ENCODE assay signal across 8 cellular contexts in the genomic region with DNA sequence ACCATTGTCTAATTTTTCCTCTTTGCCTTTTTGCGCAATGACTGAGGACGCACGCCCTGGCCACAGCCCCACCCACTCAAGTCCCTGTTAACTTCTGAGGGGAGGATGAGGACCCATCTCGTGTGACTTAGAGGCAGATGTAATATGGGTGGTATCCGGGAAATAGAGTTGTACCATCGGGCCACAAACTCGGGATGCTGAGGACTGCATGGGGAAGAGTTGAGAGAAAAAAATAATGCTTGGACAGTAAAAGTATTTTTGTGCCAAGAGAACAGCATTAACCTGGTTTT. TPM values are rescaled to one million over a fixed set of nuclear protein-coding genes. Genes with fewer than 3 reads are reported as not detected.
DNase-seq lines count a peak whose midpoint lies in the region; ATAC-seq, FAIRE-seq and TF ChIP-seq lines count a peak whose summit lies in the region.

No MANE protein-coding gene starts in this region.

- H3K4me3 Mint-ChIP-seq in natural killer cell treated with Interleukin-12 subunit alpha and Interleukin-12 subunit beta and Interleukin-15 and Interleukin-18, amount 100 ng/mL, for 72 hours: peak overlapping the region; percentile 90

- no peaks in the 10 kb centered on the region for H3K27me3 ChIP-seq in bronchial epithelial cell (ENCODE audit: control insufficient read depth, insufficient read depth, low read length)

- ATAC-seq in HG03571 (IDR thresholded peaks at IDR 0.05; ENCODE audit: unreplicated experiment) (peak; percentile 16), HG02884 (IDR thresholded peaks at IDR 0.05; ENCODE audit: unreplicated experiment) (no peak), GM19023 (IDR thresholded peaks at IDR 0.05; ENCODE audit: unreplicated experiment) (no peak), HG03025 (IDR thresholded peaks at IDR 0.05; ENCODE audit: low FRiP score, unreplicated experiment) (no peak)
- peak; percentile 39 to 40 for ATAC-seq in natural killer cell treated with Interleukin-12 subunit alpha and Interleukin-12 subunit beta and Interleukin-15 and Interleukin-18, amount 100 ng/mL, for 72 hours

- H3K4me3 ChIP-seq in GM12864 (ENCODE audit: low read depth, low read length): peak overlapping the region; percentile 67
- H3K4me3 ChIP-seq in bronchial epithelial cell (ENCODE audit: low read depth, low read length): peak overlapping the region; percentile 70

- no peaks in the 10 kb centered on the region for H3K9me3 Mint-ChIP-seq in natural killer cell treated with Interleukin-12 subunit alpha and Interleukin-12 subunit beta and Interleukin-15 and Interleukin-18, amount 100 ng/mL, for 72 hours

- no peaks in the 10 kb centered on the region for H3K36me3 ChIP-seq in bronchial epithelial cell (ENCODE audit: control insufficient read depth, insufficient read depth, low read length)

- H3K4me1 Mint-ChIP-seq in natural killer cell treated with Interleukin-12 subunit alpha and Interleukin-12 subunit beta and Interleukin-15 and Interleukin-18, amount 100 ng/mL, for 72 hours (ENCODE audit: low read depth in 2 of 2): peaks cover 17 to 25% of the 10 kb centered on the region in 2 donors

- H3K27ac Mint-ChIP-seq in natural killer cell treated with Interleukin-12 subunit alpha and Interleukin-12 subunit beta and Interleukin-15 and Interleukin-18, amount 100 ng/mL, for 72 hours: peak overlapping the region; percentile 90 to 94

- no peak for TF ChIP-seq CTCF in GM12864 (IDR thresholded peaks at IDR 0.05; ENCODE audit: low read depth, low read length, missing control alignments)
- TF ChIP-seq CTCF in bronchial epithelial cell (IDR thresholded peaks at IDR 0.05; ENCODE audit: insufficient read depth, low read length, severe bottlenecking): no peak

- peaks cover 10% of the 10 kb centered on the region for H3K36me3 Mint-ChIP-seq in natural killer cell treated with Interleukin-12 subunit alpha and Interleukin-12 subunit beta and Interleukin-15 and Interleukin-18, amount 100 ng/mL, for 72 hours

- DNase-seq in GM12864 (ENCODE audit: low read depth) (no peak), bronchial epithelial cell (ENCODE audit: low read depth) (no peak), SHP77 (lab: John Stamatoyannopoulos, UW) (no peak)
- no peak for DNase-seq in natural killer cell treated with Interleukin-12 subunit alpha and Interleukin-12 subunit beta and Interleukin-15 and Interleukin-18, amount 100 ng/mL, for 72 hours (ENCODE audit: low spot score)

- FAIRE-seq in bronchial epithelial cell (lab: Jason Lieb, UNC): no peak

- H3K27me3 Mint-ChIP-seq in natural killer cell treated with Interleukin-12 subunit alpha and Interleukin-12 subunit beta and Interleukin-15 and Interleukin-18, amount 100 ng/mL, for 72 hours: no peaks in the 10 kb centered on the region

RNA-seq across cellular contexts. Expression of a gene that starts 0.3 kb away (rescaled TPM):
- total RNA-seq in bronchial epithelial cell: 0.26 TPM in 2 replicates
- under 1 TPM; 0.45 to 0.62 TPM for total RNA-seq in natural killer cell treated with Interleukin-12 subunit alpha and Interleukin-12 subunit beta and Interleukin-15 and Interleukin-18, amount 100 ng/mL, for 72 hours

RNA-seq across cellular contexts. Expression of a gene that starts 0.5 kb away (rescaled TPM):
- 46.5 and 55.3 TPM in 2 replicates for total RNA-seq in bronchial epithelial cell
- 100 to 1,000 TPM; 105 to 120 TPM for total RNA-seq in natural killer cell treated with Interleukin-12 subunit alpha and Interleukin-12 subunit beta and Interleukin-15 and Interleukin-18, amount 100 ng/mL, for 72 hours

RNA-seq across cellular contexts. Expression of a gene that starts 33.7 kb away (rescaled TPM):
- 1.9 and 3.9 TPM in 2 replicates for total RNA-seq in bronchial epithelial cell
- total RNA-seq in natural killer cell treated with Interleukin-12 subunit alpha and Interleukin-12 subunit beta and Interleukin-15 and Interleukin-18, amount 100 ng/mL, for 72 hours: 10 to 100 TPM; 13.4 to 26.6 TPM

RNA-seq across cellular contexts. Expression of a gene that starts 34.3 kb away (rescaled TPM):
- total RNA-seq in bronchial epithelial cell: 16.6 and 19.7 TPM in 2 replicates
- total RNA-seq in natural killer cell treated with Interleukin-12 subunit alpha and Interleukin-12 subunit beta and Interleukin-15 and Interleukin-18, amount 100 ng/mL, for 72 hours: 10 to 100 TPM; 34.9 to 39.9 TPM

RNA-seq across cellular contexts. Expression of a gene that starts 52.3 kb away (rescaled TPM):
- 204 and 210 TPM in 2 replicates for total RNA-seq in bronchial epithelial cell
- total RNA-seq in natural killer cell treated with Interleukin-12 subunit alpha and Interleukin-12 subunit beta and Interleukin-15 and Interleukin-18, amount 100 ng/mL, for 72 hours: 100 to 1,000 TPM; 208 to 356 TPM

Comparison
In these comparisons a context has a peak if more than half of its experiments do, and no peak if none do; other contexts are left out.
1. ATAC-seq: peak in HG03571 (single experiment) and natural killer cell treated with Interleukin-12 subunit alpha and Interleukin-12 subunit beta and Interleukin-15 and Interleukin-18, amount 100 ng/mL, for 72 hours (2 of 2); none in HG02884 (single experiment), GM19023 (single experiment) and HG03025 (single experiment).